23 cellular contexts compared by ENCODE assay signal in the genomic region with DNA sequence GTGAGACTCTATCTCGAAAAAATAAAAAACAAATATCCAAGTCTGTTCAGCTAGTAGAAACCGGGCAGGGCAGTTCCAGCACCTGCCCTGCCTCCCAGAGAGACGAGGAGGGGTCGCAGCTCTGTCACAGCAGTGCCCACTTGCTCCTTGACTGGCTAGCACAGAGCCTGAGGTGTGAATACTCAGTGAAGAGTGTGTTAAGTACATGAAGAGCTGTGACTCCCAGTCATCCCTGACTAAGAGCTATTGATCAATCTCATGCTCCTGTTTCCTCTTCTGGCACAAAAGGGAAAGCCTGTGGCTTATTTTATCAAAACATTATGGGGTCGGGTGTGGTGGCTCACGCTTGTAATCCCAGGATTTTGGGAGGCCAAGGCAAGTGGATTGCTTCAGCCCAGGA.
DNase-seq lines count a peak whose midpoint lies in the region; ATAC-seq, FAIRE-seq and TF ChIP-seq lines count a peak whose summit lies in the region.
"Had no signal": no experiment of that assay in that cellular context is flagged by ENCODE, and none has a peak within 500 bp of the region (broad histone marks: within the 10 kb centered on the region; RNA-seq: fewer than 3 reads in every experiment).

No MANE protein-coding gene starts in this region.

- H3K9me3 ChIP-seq in HUES48 (ENCODE audit: control insufficient read depth, insufficient read depth, low read length) (no peaks in the 10 kb centered on the region), mesenchymal stem cell (ENCODE audit: control insufficient read depth, low read length) (no peaks in the 10 kb centered on the region), left lung (no peaks in the 10 kb centered on the region)
- H3K9me3 ChIP-seq: Caco-2, gastroesophageal sphincter, Peyer's patch, stomach had no signal

- no peak overlapping the region for H3K27ac Mint-ChIP-seq in activated naive CD8-positive, alpha-beta T cell treated with anti-CD3 and anti-CD28 coated beads for 36 hours
- H3K27ac Mint-ChIP-seq in nephron progenitor cell = no peak overlapping the region
- H3K27ac Mint-ChIP-seq: activated CD8-positive, alpha-beta T cell treated with anti-CD3 and anti-CD28 coated beads, Interleukin-2, amount 10 ng/mL, durations not matched to agents 7 days and 5 days; activated naive CD4-positive, alpha-beta T cell treated with anti-CD3 and anti-CD28 coated beads for 36 hours; activated T-cell treated with anti-CD3 and anti-CD28 coated beads, Interleukin-2, amount 50 U/mL, for 24 hours; natural killer cell; T-helper 17 cell; type B pancreatic cell had no signal

- no peak overlapping the region for H3K4ac ChIP-seq in mesenchymal stem cell (ENCODE audit: low read depth in 1 of 2, low read length in 2 of 2)

- TF ChIP-seq CTCF in bronchial epithelial cell (IDR thresholded peaks at IDR 0.05; ENCODE audit: insufficient read depth, low read length, severe bottlenecking) = no peak
- TF ChIP-seq CTCF in left lung (IDR thresholded peaks at IDR 0.05) = no peak
- no peak for TF ChIP-seq CTCF in nephron progenitor cell (IDR thresholded peaks at IDR 0.05)

- no peak overlapping the region for H2BK15ac ChIP-seq in mesenchymal stem cell (ENCODE audit: low read depth, poor library complexity, severe bottlenecking)

- peak overlapping the region; percentile 86 for H3K27ac ChIP-seq in HUES48 (ENCODE audit: low read depth, low read length)
- H3K27ac ChIP-seq in mesenchymal stem cell (ENCODE audit: low read length, poor library complexity, severe bottlenecking) = no peak overlapping the region
- H3K27ac ChIP-seq in left lung = no peak overlapping the region
- H3K27ac ChIP-seq: gastroesophageal sphincter, Peyer's patch, stomach had no signal

- 84% methylated on average over 6 of the region's 6 CpGs for WGBS in mesenchymal stem cell

- H3K4me1 Mint-ChIP-seq in activated naive CD8-positive, alpha-beta T cell treated with anti-CD3 and anti-CD28 coated beads for 36 hours = no peaks in the 10 kb centered on the region
- H3K4me1 Mint-ChIP-seq in nephron progenitor cell = peaks cover 76% of the 10 kb centered on the region
- H3K4me1 Mint-ChIP-seq: natural killer cell, T-helper 17 cell had no signal

- no peak overlapping the region for H3K14ac ChIP-seq in mesenchymal stem cell (ENCODE audit: low read length in 2 of 2)

- H3K9ac ChIP-seq in HUES48 (ENCODE audit: low read depth, low read length) (no peak overlapping the region), mesenchymal stem cell (ENCODE audit: low read length) (no peak overlapping the region)

- H2BK120ac ChIP-seq in mesenchymal stem cell (ENCODE audit: low read depth, low read length) = no peak overlapping the region

- no peak overlapping the region for H3K4me2 ChIP-seq in mesenchymal stem cell (ENCODE audit: low read length, poor library complexity, severe bottlenecking)

- H3K79me1 ChIP-seq in mesenchymal stem cell (replicated peaks; ENCODE audit: low read length, poor library complexity, severe bottlenecking) = no peaks in the 10 kb centered on the region

- DNase-seq in ELR (ENCODE audit: low read depth) (peak; percentile 50), bronchial epithelial cell (ENCODE audit: low read depth) (peak; percentile 63), mesenchymal stem cell (peak; percentile 25), left lung (no peak), nephron progenitor cell (no peak)
- no peak for DNase-seq in activated naive CD8-positive, alpha-beta T cell treated with anti-CD3 and anti-CD28 coated beads for 36 hours
- DNase-seq: activated CD4-positive, CD25-positive, alpha-beta regulatory T cell; activated CD8-positive, alpha-beta T cell treated with anti-CD3 and anti-CD28 coated beads, Interleukin-2, amount 10 ng/mL, durations not matched to agents 7 days and 5 days; activated naive CD4-positive, alpha-beta T cell treated with anti-CD3 and anti-CD28 coated beads for 36 hours; activated T-cell treated with anti-CD3 and anti-CD28 coated beads, Interleukin-2, amount 50 U/mL, for 24 hours; Caco-2; KG1; natural killer cell; NCI-H1105; NCI-H2107; Peyer's patch; stomach; T-helper 17 cell had no signal

- H3K4me1 ChIP-seq in HUES48 (ENCODE audit: control insufficient read depth, insufficient read depth, low read length) = peaks cover 49% of the 10 kb centered on the region
- H3K4me1 ChIP-seq in mesenchymal stem cell (ENCODE audit: control insufficient read depth, insufficient read depth, low read depth, low read length) = peaks cover 4% of the 10 kb centered on the region
- no peaks in the 10 kb centered on the region for H3K4me1 ChIP-seq in left lung
- H3K4me1 ChIP-seq: Peyer's patch, stomach had no signal

- H4K91ac ChIP-seq in mesenchymal stem cell (ENCODE audit: low read length) = no peak overlapping the region

- H3K18ac ChIP-seq in mesenchymal stem cell (ENCODE audit: low read depth in 1 of 2, low read length in 2 of 2) = no peak overlapping the region

- H3K36me3 Mint-ChIP-seq in activated naive CD8-positive, alpha-beta T cell treated with anti-CD3 and anti-CD28 coated beads for 36 hours = no peaks in the 10 kb centered on the region
- H3K36me3 Mint-ChIP-seq in nephron progenitor cell (ENCODE audit: low read depth) = no peaks in the 10 kb centered on the region
- H3K36me3 Mint-ChIP-seq: natural killer cell, type B pancreatic cell had no signal

- intact Hi-C loops in left lung (cut with DNase I) = no loop called here

- H2AK5ac ChIP-seq in mesenchymal stem cell (ENCODE audit: low read length, severe bottlenecking) = no peak overlapping the region

- H2AFZ ChIP-seq in mesenchymal stem cell (ENCODE audit: low read depth, low read length) = no peak overlapping the region

- no peak overlapping the region for H3K23ac ChIP-seq in mesenchymal stem cell (ENCODE audit: low read length in 2 of 2)

- H3K27me3 ChIP-seq in HUES48 (ENCODE audit: control insufficient read depth, insufficient read depth, low read length) (no peaks in the 10 kb centered on the region), bronchial epithelial cell (ENCODE audit: control insufficient read depth, insufficient read depth, low read length) (no peaks in the 10 kb centered on the region), mesenchymal stem cell (ENCODE audit: control insufficient read depth in 1 of 2, insufficient read depth in 1 of 2, low read length in 2 of 2) (peaks cover 0 to 62% of the 10 kb centered on the region in 2 experiments), left lung (no peaks in the 10 kb centered on the region)
- H3K27me3 ChIP-seq: gastroesophageal sphincter, Peyer's patch had no signal

- no peak overlapping the region for H2BK12ac ChIP-seq in mesenchymal stem cell (ENCODE audit: low read length in 2 of 2)

- peaks cover 12% of the 10 kb centered on the region for H3K27me3 Mint-ChIP-seq in activated naive CD8-positive, alpha-beta T cell treated with anti-CD3 and anti-CD28 coated beads for 36 hours
- peaks cover 12% of the 10 kb centered on the region for H3K27me3 Mint-ChIP-seq in nephron progenitor cell (ENCODE audit: low read depth, poor library complexity)

- FAIRE-seq in bronchial epithelial cell (lab: Jason Lieb, UNC) = no peak
- FAIRE-seq: colon had no signal

- H3K4me3 ChIP-seq in HUES48 (ENCODE audit: low read depth, low read length) (no peak overlapping the region), bronchial epithelial cell (ENCODE audit: low read depth, low read length) (no peak overlapping the region), mesenchymal stem cell (ENCODE audit: insufficient read depth in 1 of 2, low read depth in 1 of 2, low read length in 2 of 2) (no peak overlapping the region), left lung (no peak overlapping the region)
- H3K4me3 ChIP-seq: gastroesophageal sphincter, Peyer's patch, stomach had no signal

- no peaks in the 10 kb centered on the region for H3K36me3 ChIP-seq in HUES48 (ENCODE audit: control insufficient read depth, insufficient read depth, low read length)
- no peaks in the 10 kb centered on the region for H3K36me3 ChIP-seq in bronchial epithelial cell (ENCODE audit: control insufficient read depth, insufficient read depth, low read length)
- no peaks in the 10 kb centered on the region for H3K36me3 ChIP-seq in mesenchymal stem cell (ENCODE audit: control insufficient read depth in 1 of 2, insufficient read depth in 2 of 2, low read depth in 1 of 2, low read length in 2 of 2)
- no peaks in the 10 kb centered on the region for H3K36me3 ChIP-seq in left lung
- H3K36me3 ChIP-seq: gastroesophageal sphincter, Peyer's patch, stomach had no signal

- no peak for ATAC-seq in left lung
- ATAC-seq: activated CD8-positive, alpha-beta T cell treated with anti-CD3 and anti-CD28 coated beads, Interleukin-2, amount 10 ng/mL, durations not matched to agents 7 days and 5 days; gastroesophageal sphincter; HCT116; natural killer cell; T-helper 17 cell had no signal

- H2BK5ac ChIP-seq in mesenchymal stem cell (ENCODE audit: low read depth, low read length, poor library complexity, severe bottlenecking) = no peak overlapping the region

- no peak overlapping the region for H3K4me3 Mint-ChIP-seq in activated naive CD8-positive, alpha-beta T cell treated with anti-CD3 and anti-CD28 coated beads for 36 hours
- H3K4me3 Mint-ChIP-seq in nephron progenitor cell = no peak overlapping the region
- H3K4me3 Mint-ChIP-seq: activated CD8-positive, alpha-beta T cell treated with anti-CD3 and anti-CD28 coated beads, Interleukin-2, amount 10 ng/mL, durations not matched to agents 7 days and 5 days; activated naive CD4-positive, alpha-beta T cell treated with anti-CD3 and anti-CD28 coated beads for 36 hours; activated T-cell treated with anti-CD3 and anti-CD28 coated beads, Interleukin-2, amount 50 U/mL, for 24 hours; natural killer cell; T-helper 17 cell; type B pancreatic cell had no signal

- no peak overlapping the region for H4K8ac ChIP-seq in mesenchymal stem cell (ENCODE audit: low read length)

- H3K9me3 Mint-ChIP-seq in activated naive CD8-positive, alpha-beta T cell treated with anti-CD3 and anti-CD28 coated beads for 36 hours = no peaks in the 10 kb centered on the region
- no peaks in the 10 kb centered on the region for H3K9me3 Mint-ChIP-seq in nephron progenitor cell
- H3K9me3 Mint-ChIP-seq: activated naive CD4-positive, alpha-beta T cell treated with anti-CD3 and anti-CD28 coated beads for 36 hours; activated T-cell treated with anti-CD3 and anti-CD28 coated beads, Interleukin-2, amount 50 U/mL, for 24 hours; natural killer cell; type B pancreatic cell had no signal

Comparison
In these comparisons a context has a peak if more than half of its experiments do, and no peak if none do; other contexts are left out.
1. DNase-seq: peak in ELR (single experiment), bronchial epithelial cell (single experiment) and mesenchymal stem cell (single experiment); none in left lung (0 of 2), activated naive CD8-positive, alpha-beta T cell treated with anti-CD3 and anti-CD28 coated beads for 36 hours (single experiment) and nephron progenitor cell (single experiment).